Comparison of ENCODE assay signal across 31 cellular contexts in genomic region chr20:40965671-40966070, GRCh38.
"Had no signal": no experiment of that assay in that cellular context is flagged by ENCODE, and none has a peak within 500 bp of the region (broad histone marks: within the 10 kb centered on the region; RNA-seq: fewer than 3 reads in every experiment).

No MANE protein-coding gene starts in this region.

- H3K36me3 ChIP-seq: brain microvascular endothelial cell, MG63, SJSA1 had no signal

- H3K9me3 Mint-ChIP-seq: activated B cell treated with CpG ODN at 0.5 μM for 24 hours; activated CD8-positive, alpha-beta T cell treated with anti-CD3 and anti-CD28 coated beads for 36 hours; activated naive CD8-positive, alpha-beta T cell treated with anti-CD3 and anti-CD28 coated beads for 36 hours; activated T-cell treated with anti-CD3 and anti-CD28 coated beads, Interleukin-2, amount 50 U/mL, for 72 hours; activated T-helper 17 cell treated with anti-CD3 and anti-CD28 coated beads, Interleukin-2, amount 50 U/mL, for 72 hours; T-helper 1 cell treated with Interleukin-12 subunit alpha and Interleukin-12 subunit beta and Interleukin-4 antibody, amounts not matched to agents 30 μg/mL and 1 μg/mL, for 36 hours; T-helper 2 cell treated with Interferon-gamma antibody and Interleukin-4, amounts not matched to agents 5 μg/mL and 100 μg/mL, for 36 hours had no signal

- H3K9me3 ChIP-seq: MG63, SJSA1, SK-N-SH had no signal

- H3K9ac ChIP-seq: SK-N-SH had no signal

- H3K27ac ChIP-seq: brain microvascular endothelial cell, SJSA1 had no signal

- ATAC-seq: activated CD8-positive, alpha-beta T cell treated with anti-CD3 and anti-CD28 coated beads for 36 hours; activated T-cell treated with anti-CD3 and anti-CD28 coated beads, Interleukin-2, amount 50 U/mL, for 72 hours; activated T-helper 17 cell treated with anti-CD3 and anti-CD28 coated beads, Interleukin-2, amount 50 U/mL, for 72 hours; PC-3 had no signal

- H3K4me2 ChIP-seq: SK-N-SH had no signal

- H3K27me3 ChIP-seq: brain microvascular endothelial cell, MG63, SJSA1 had no signal

- H3K4me3 Mint-ChIP-seq: activated B cell treated with CpG ODN at 0.5 μM for 24 hours; activated CD8-positive, alpha-beta T cell treated with anti-CD3 and anti-CD28 coated beads for 36 hours; activated naive CD8-positive, alpha-beta T cell treated with anti-CD3 and anti-CD28 coated beads for 36 hours; activated T-cell treated with anti-CD3 and anti-CD28 coated beads, Interleukin-2, amount 50 U/mL, for 72 hours; activated T-helper 17 cell treated with anti-CD3 and anti-CD28 coated beads, Interleukin-2, amount 50 U/mL, for 72 hours; T-helper 1 cell treated with Interleukin-12 subunit alpha and Interleukin-12 subunit beta and Interleukin-4 antibody, amounts not matched to agents 30 μg/mL and 1 μg/mL, for 36 hours; T-helper 2 cell treated with Interferon-gamma antibody and Interleukin-4, amounts not matched to agents 5 μg/mL and 100 μg/mL, for 36 hours had no signal

- H3K27ac Mint-ChIP-seq: activated B cell treated with CpG ODN at 0.5 μM for 24 hours; activated CD8-positive, alpha-beta T cell treated with anti-CD3 and anti-CD28 coated beads for 36 hours; activated naive CD8-positive, alpha-beta T cell treated with anti-CD3 and anti-CD28 coated beads for 36 hours; activated T-cell treated with anti-CD3 and anti-CD28 coated beads, Interleukin-2, amount 50 U/mL, for 72 hours; activated T-helper 17 cell treated with anti-CD3 and anti-CD28 coated beads, Interleukin-2, amount 50 U/mL, for 72 hours; T-helper 1 cell treated with Interleukin-12 subunit alpha and Interleukin-12 subunit beta and Interleukin-4 antibody, amounts not matched to agents 30 μg/mL and 1 μg/mL, for 36 hours; T-helper 2 cell treated with Interferon-gamma antibody and Interleukin-4, amounts not matched to agents 5 μg/mL and 100 μg/mL, for 36 hours had no signal

- H3K36me3 Mint-ChIP-seq: activated naive CD8-positive, alpha-beta T cell treated with anti-CD3 and anti-CD28 coated beads for 36 hours had no signal

- DNase-seq: activated B cell treated with CpG ODN at 0.5 μM for 24 hours; activated CD4-positive, alpha-beta T cell treated with anti-CD3 and anti-CD28 coated beads for 4 hours; activated CD4-positive, alpha-beta T cell treated with anti-CD3 and anti-CD28 coated beads, Interleukin-2, amount 50 U/mL, for 1 hour; activated CD4-positive, CD25-positive, alpha-beta regulatory T cell treated with anti-CD3 and anti-CD28 coated beads, Interleukin-2, amount 50 U/mL, for 72 hours; activated CD8-positive, alpha-beta T cell treated with anti-CD3 and anti-CD28 coated beads for 36 hours; activated effector memory CD4-positive, alpha-beta T cell treated with anti-CD3 and anti-CD28 coated beads, Interleukin-2, amount 50 U/mL, for 16 hours; activated naive CD4-positive, alpha-beta T cell; activated naive CD4-positive, alpha-beta T cell treated with anti-CD3 and anti-CD28 coated beads, Interleukin-2, amount 50 U/mL, for 16 hours; activated naive CD8-positive, alpha-beta T cell treated with anti-CD3 and anti-CD28 coated beads for 36 hours; activated T-cell treated with anti-CD3 and anti-CD28 coated beads, Interleukin-2, amount 50 U/mL, for 1 hour; activated T-cell treated with anti-CD3 and anti-CD28 coated beads, Interleukin-2, amount 50 U/mL, for 72 hours; amniotic stem cell; aorta; brain microvascular endothelial cell; central memory CD4-positive, alpha-beta T cell; KG1; MG63; NCI-H1048; NCI-H1105 treated with DMSO at 0.1 percent for 48 hours; NCI-H1694; NCI-H1930; NCI-H2081 treated with DMSO at 0.1 percent for 48 hours; NCI-H345; NCI-H524 treated with DMSO at 0.1 percent for 48 hours; SHP77 treated with DMSO at 0.1 percent for 48 hours; SK-N-SH had no signal

- H3K4me3 ChIP-seq: MG63, SJSA1 had no signal
